ENCODE assay signal across 9 cellular contexts in the genomic region with DNA sequence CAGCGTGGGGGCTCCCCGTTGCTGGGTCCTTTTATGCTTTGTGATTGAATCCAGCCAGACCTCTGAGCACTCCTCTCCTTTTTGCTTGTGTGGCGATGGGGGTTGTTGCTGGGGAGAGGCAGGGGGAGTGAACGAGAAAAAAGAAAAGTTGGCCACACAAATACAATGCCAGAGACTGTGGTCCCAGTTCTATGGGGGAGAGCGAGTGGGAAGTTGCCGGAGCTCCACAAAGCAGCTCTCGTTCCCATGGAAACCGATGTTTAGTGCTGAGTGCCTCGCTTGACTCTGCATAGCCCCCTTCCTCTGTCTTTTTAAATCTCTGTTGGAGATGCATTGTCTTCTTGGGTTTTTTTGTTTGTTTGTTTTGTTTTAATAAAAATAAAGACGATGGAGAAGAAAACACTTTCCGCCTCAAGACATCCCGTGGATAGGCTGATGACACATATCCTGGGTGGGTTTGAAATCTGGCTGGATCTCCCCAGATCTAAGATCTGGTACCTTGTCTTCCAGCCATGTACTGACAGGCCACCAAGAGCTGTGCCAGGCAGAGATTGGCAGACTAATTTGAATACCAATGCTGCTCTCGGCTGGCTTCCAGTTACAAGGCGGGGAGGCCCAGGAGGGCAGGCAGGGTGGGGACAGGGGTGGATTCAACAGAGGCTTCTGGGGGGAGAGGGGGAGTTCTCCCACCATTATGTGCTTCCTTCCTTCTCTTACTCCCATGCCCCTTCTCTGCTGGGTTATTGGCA.
DNase-seq lines count a peak whose midpoint lies in the region; ATAC-seq and TF ChIP-seq lines count a peak whose summit lies in the region.
"Had no signal": no experiment of that assay in that cellular context is flagged by ENCODE, and none has a peak within 500 bp of the region (broad histone marks: within the 10 kb centered on the region; RNA-seq: fewer than 3 reads in every experiment).

No MANE protein-coding gene starts in this region.

- DNase-seq in A172 (ENCODE audit: low spot score) (peak; percentile 8), NT2/D1 (ENCODE audit: low read depth, low spot score) (peak; percentile 71), foreskin keratinocyte (peak in 1 of 2 donors; percentile 10), middle frontal gyrus (ENCODE audit: extremely low spot score, low spot score) (peak; percentile 56), OCI-LY7 (ENCODE audit: low spot score) (no peak), SHP77 (lab: John Stamatoyannopoulos, UW) (no peak), UCSD-AML1 (lab: John Stamatoyannopoulos, UW; ENCODE audit: unreplicated experiment) (no peak)
- DNase-seq in stimulated activated naive CD8-positive, alpha-beta T cell treated with anti-CD3 and anti-CD28 coated beads, Interleukin-15, Interleukin-2, amounts not matched to agents 100 U/mL and 50 U/mL, for 24 hours: no peak
- DNase-seq: T-helper 9 cell had no signal

- TF ChIP-seq CTCF in foreskin keratinocyte (conservative IDR thresholded peaks at IDR 0.05) (no peak), OCI-LY7 (conservative IDR thresholded peaks at IDR 0.05; ENCODE audit: low read length) (no peak)

- H2AFZ ChIP-seq in OCI-LY7 (ENCODE audit: low read length): no peak overlapping the region

- no peaks in the 10 kb centered on the region for H3K9me2 ChIP-seq in OCI-LY7 (ENCODE audit: insufficient read depth, low read length)

- H3K36me3 ChIP-seq in NT2/D1 (ENCODE audit: insufficient read depth, insufficient read length, low read length): no peaks in the 10 kb centered on the region
- H3K36me3 ChIP-seq in OCI-LY7 (ENCODE audit: insufficient read depth, low read length): no peaks in the 10 kb centered on the region

- H3K4me2 ChIP-seq in OCI-LY7 (ENCODE audit: low read length): no peak overlapping the region

- H4K20me1 ChIP-seq in OCI-LY7 (ENCODE audit: insufficient read depth, low read length): no peaks in the 10 kb centered on the region

- no TSS peak for BruUV-seq in OCI-LY7 (replicated peaks; lab: Mats Ljungman, UMichigan)

- CTCF ChIA-PET in OCI-LY7 (lab: Charles Lee; ENCODE audit: unreplicated experiment): no interaction called here

- no peaks in the 10 kb centered on the region for H3K79me2 ChIP-seq in OCI-LY7 (ENCODE audit: insufficient read depth, low read depth, low read length)

- intact Hi-C loops in OCI-LY7 (cut with micrococcal nuclease; ENCODE audit: unreplicated experiment): no loop called here

- no peaks in the 10 kb centered on the region; the same call in 1 of the 2 replicates for H3K9me3 ChIP-seq in NT2/D1 (ENCODE audit: insufficient read depth, low read length)
- no peaks in the 10 kb centered on the region for H3K9me3 ChIP-seq in OCI-LY7 (ENCODE audit: low read length)

- H3K27me3 ChIP-seq in NT2/D1 (ENCODE audit: insufficient read depth, insufficient read length): no peaks in the 10 kb centered on the region
- H3K27me3 ChIP-seq in foreskin keratinocyte: no peaks in the 10 kb centered on the region

- H3K9ac ChIP-seq in NT2/D1 (ENCODE audit: insufficient read length, low read depth): peak overlapping the region; percentile 8

- POLR2A ChIA-PET in OCI-LY7 (lab: Charles Lee): interaction anchor here (0.7 kb wide), 2 partner anchors 66 to 239 kb away, joined by 3 read pairs; no protein-coding TSS in a partner anchor

- H3K27ac ChIP-seq in foreskin keratinocyte (no peak overlapping the region), OCI-LY7 (ENCODE audit: low read depth, low read length, poor library complexity, severe bottlenecking) (no peak overlapping the region)

- H3K4me1 ChIP-seq in NT2/D1 (ENCODE audit: insufficient read depth, insufficient read length) (no peaks in the 10 kb centered on the region), foreskin keratinocyte (peaks cover 8% of the 10 kb centered on the region), OCI-LY7 (ENCODE audit: insufficient read depth, low read length, poor library complexity, severe bottlenecking) (no peaks in the 10 kb centered on the region)

- ATAC-seq in foreskin keratinocyte: peak; percentile 47
- ATAC-seq in stimulated activated naive CD8-positive, alpha-beta T cell treated with anti-CD3 and anti-CD28 coated beads, Interleukin-15, Interleukin-2, amounts not matched to agents 100 U/mL and 50 U/mL, for 24 hours: no peak

- H3K4me3 ChIP-seq in NT2/D1 (ENCODE audit: insufficient read length, low read depth) (peak overlapping the region; percentile 15), OCI-LY7 (ENCODE audit: low read depth, low read length, poor library complexity, severe bottlenecking) (no peak overlapping the region)

Comparison
In these comparisons a context has a peak if more than half of its experiments do, and no peak if none do; other contexts are left out.
1. DNase-seq: peak in A172 (single experiment), NT2/D1 (single experiment) and middle frontal gyrus (single experiment); none in OCI-LY7 (single experiment), SHP77 (0 of 2), UCSD-AML1 (single experiment) and stimulated activated naive CD8-positive, alpha-beta T cell treated with anti-CD3 and anti-CD28 coated beads, Interleukin-15, Interleukin-2, amounts not matched to agents 100 U/mL and 50 U/mL, for 24 hours (single experiment).